9 cellular contexts compared by ENCODE assay signal in genomic region chr5:149546974-149547373, GRCh38. TPM values are rescaled to one million over a fixed set of nuclear protein-coding genes. Genes with fewer than 3 reads are reported as not detected.
A peak's percentile ranks its signal among the peaks of the same experiment; 100 is the strongest.
DNase-seq lines count a peak whose midpoint lies in the region; ATAC-seq and TF ChIP-seq lines count a peak whose summit lies in the region.
"Had no signal": no experiment of that assay in that cellular context is flagged by ENCODE, and none has a peak within 500 bp of the region (broad histone marks: within the 10 kb centered on the region; RNA-seq: fewer than 3 reads in every experiment).

No MANE protein-coding gene starts in this region.

- H3K27me3 ChIP-seq in CD4-positive, alpha-beta T cell (ENCODE audit: control insufficient read depth, insufficient read depth, low read length): no peaks in the 10 kb centered on the region
- H3K27me3 ChIP-seq in breast epithelium (no peaks in the 10 kb centered on the region), muscle layer of colon (ENCODE audit: control insufficient read depth in 1 of 2, insufficient read depth in 2 of 2, low read length in 2 of 2) (no peaks in the 10 kb centered on the region)

- H3K4me3 Mint-ChIP-seq in CD4-positive, alpha-beta T cell: peak overlapping the region; percentile 52

- POLR2A ChIA-PET in CD4-positive, alpha-beta T cell (lab: Charles Lee): no interaction called here

- DNase-seq in CD4-positive, alpha-beta T cell: no peak
- peak; percentile 63 for DNase-seq in LoVo (ENCODE audit: low spot score)
- no peak for DNase-seq in breast epithelium (ENCODE audit: low spot score in 2 of 2)
- no peak for DNase-seq in activated effector memory CD4-positive, alpha-beta T cell treated with anti-CD3 and anti-CD28 coated beads, Interleukin-2, amount 50 U/mL, for 16 hours
- no peak for DNase-seq in NCI-H345 (lab: John Stamatoyannopoulos, UW)
- DNase-seq: retina had no signal

- H3K4me1 Mint-ChIP-seq in CD4-positive, alpha-beta T cell (ENCODE audit: low read depth): peaks cover 72% of the 10 kb centered on the region

- no peak overlapping the region for H3K27ac ChIP-seq in CD4-positive, alpha-beta T cell (ENCODE audit: low read depth, low read length)
- peak overlapping the region; percentile 97 to 99 for H3K27ac ChIP-seq in breast epithelium
- no peak overlapping the region for H3K27ac ChIP-seq in muscle layer of colon (ENCODE audit: low read depth, low read length)

- no peaks in the 10 kb centered on the region for H3K27me3 Mint-ChIP-seq in CD4-positive, alpha-beta T cell

- H3K4me1 ChIP-seq in breast epithelium (peaks cover 0 to 15% of the 10 kb centered on the region in 2 donors), muscle layer of colon (ENCODE audit: insufficient read depth, low read length) (peaks cover 50% of the 10 kb centered on the region)

- ATAC-seq in CD4-positive, alpha-beta T cell (ENCODE audit: poor library complexity): no peak
- ATAC-seq in GM19463 (IDR thresholded peaks at IDR 0.05; ENCODE audit: unreplicated experiment): no peak
- ATAC-seq in GM19351 (IDR thresholded peaks at IDR 0.05; ENCODE audit: unreplicated experiment): no peak

- H3K4me3 ChIP-seq in breast epithelium (peak overlapping the region in 2 of 3 donors; percentile 14 to 37), muscle layer of colon (ENCODE audit: low read depth in 1 of 2, low read length in 2 of 2) (no peak overlapping the region)

- H3K36me3 ChIP-seq in breast epithelium (no peaks in the 10 kb centered on the region), muscle layer of colon (ENCODE audit: insufficient read depth, low read length) (peaks cover 25% of the 10 kb centered on the region)

- peak overlapping the region; percentile 4 for H3K9ac ChIP-seq in muscle layer of colon (ENCODE audit: low read length)

- H3K36me3 Mint-ChIP-seq in CD4-positive, alpha-beta T cell (ENCODE audit: low read depth): peaks cover 91% of the 10 kb centered on the region

- H3K27ac Mint-ChIP-seq in CD4-positive, alpha-beta T cell: peak overlapping the region; percentile 52

- TF ChIP-seq CTCF in CD4-positive, alpha-beta T cell (IDR thresholded peaks at IDR 0.05): no peak
- TF ChIP-seq CTCF in breast epithelium (IDR thresholded peaks at IDR 0.05): no peak

- H3K9me3 Mint-ChIP-seq in CD4-positive, alpha-beta T cell: no peaks in the 10 kb centered on the region

- no peaks in the 10 kb centered on the region for H3K9me3 ChIP-seq in CD4-positive, alpha-beta T cell (ENCODE audit: control insufficient read depth, low read length)
- H3K9me3 ChIP-seq in breast epithelium (no peaks in the 10 kb centered on the region), muscle layer of colon (ENCODE audit: low read length) (no peaks in the 10 kb centered on the region)

- TF ChIP-seq POLR2A in breast epithelium (IDR thresholded peaks at IDR 0.05): no peak

- intact Hi-C loops in CD4-positive, alpha-beta T cell (cut with DNase I, micrococcal nuclease): loop anchor here in 1 of 2 experiments (5.0 kb wide), 1 partner anchor 50 kb away; no protein-coding TSS in a partner anchor
- intact Hi-C loops in breast epithelium (cut with DNase I; ENCODE audit: low total_unique reads): no loop called here

- CTCF ChIA-PET in CD4-positive, alpha-beta T cell (lab: Charles Lee): interaction anchor here (0.6 kb wide), 1 partner anchor 30 kb away, joined by 3 read pairs; no protein-coding TSS in a partner anchor

RNA-seq across cellular contexts. Expression of gene CSNK1A1, which starts 4.3 kb away (rescaled TPM):
- 100 to 1,000 TPM; 201 to 217 TPM for total RNA-seq in CD4-positive, alpha-beta T cell
- total RNA-seq in breast epithelium: 100 to 1,000 TPM; 151 to 350 (median 287) TPM

RNA-seq across cellular contexts. Expression of gene ARHGEF37, which starts 34.3 kb away (rescaled TPM):
- under 1 TPM in 1 of 2 experiments, not detected in 1; 0.41 TPM for total RNA-seq in CD4-positive, alpha-beta T cell
- total RNA-seq in breast epithelium: 10 to 100 TPM in 2 of 3 donors, 1 to 10 TPM in 1; 5.3 to 54.4 (median 29.2) TPM

Comparison
In these comparisons a context has a peak if more than half of its experiments do, and no peak if none do; other contexts are left out.
1. H3K27ac ChIP-seq: peak in breast epithelium (2 of 2); none in CD4-positive, alpha-beta T cell (single experiment) and muscle layer of colon (single experiment).
2. H3K4me3 ChIP-seq: peak in breast epithelium (2 of 3); none in muscle layer of colon (0 of 2).
3. RNA of gene ARHGEF37, which starts 34.3 kb away (total RNA-seq): 5.3 to 54.4 TPM in breast epithelium; 0.41 TPM in CD4-positive, alpha-beta T cell; every median in the first group is over 4 times any median in the second.